Comparison of ENCODE assay signal across 16 cellular contexts in genomic region chr17:16924701-16925440, GRCh38. TPM values are rescaled to one million over a fixed set of nuclear protein-coding genes. Genes with fewer than 3 reads are reported as not detected.
DNase-seq lines count a peak whose midpoint lies in the region; ATAC-seq and TF ChIP-seq lines count a peak whose summit lies in the region.
"Had no signal": no experiment of that assay in that cellular context is flagged by ENCODE, and none has a peak within 500 bp of the region (broad histone marks: within the 10 kb centered on the region; RNA-seq: fewer than 3 reads in every experiment).

No MANE protein-coding gene starts in this region.

- ATAC-seq in lower lobe of right lung (no peak), HG02938 (IDR thresholded peaks at IDR 0.05; ENCODE audit: unreplicated experiment) (no peak), HG03469 (IDR thresholded peaks at IDR 0.05; ENCODE audit: unreplicated experiment) (no peak)

- H3K36me3 ChIP-seq in lower lobe of right lung, result no peaks in the 10 kb centered on the region
- H3K36me3 ChIP-seq in spleen, result peaks cover 0 to 17% (median 0%) of the 10 kb centered on the region in 6 donors

- H3K36me3 Mint-ChIP-seq in activated CD4-positive, alpha-beta memory T cell treated with anti-CD3 and anti-CD28 coated beads for 36 hours, result no peaks in the 10 kb centered on the region
- H3K36me3 Mint-ChIP-seq in activated CD4-positive, alpha-beta memory T cell treated with anti-CD3 and anti-CD28 coated beads, Interleukin-2, amount 10 ng/mL, durations not matched to agents 7 days and 5 days (ENCODE audit: low read depth), result no peaks in the 10 kb centered on the region

- H3K27me3 ChIP-seq in lower lobe of right lung (ENCODE audit: low read depth) (no peaks in the 10 kb centered on the region), spleen (replicated peaks in 1 of 7) (no peaks in the 10 kb centered on the region)

- H3K27me3 Mint-ChIP-seq in activated CD4-positive, alpha-beta memory T cell treated with anti-CD3 and anti-CD28 coated beads for 36 hours, result no peaks in the 10 kb centered on the region
- peaks cover 2% of the 10 kb centered on the region for H3K27me3 Mint-ChIP-seq in activated CD4-positive, alpha-beta memory T cell treated with anti-CD3 and anti-CD28 coated beads, Interleukin-2, amount 10 ng/mL, durations not matched to agents 7 days and 5 days

- no peaks in the 10 kb centered on the region for H3K4me1 Mint-ChIP-seq in activated CD4-positive, alpha-beta memory T cell treated with anti-CD3 and anti-CD28 coated beads for 36 hours (ENCODE audit: low read depth)
- no peaks in the 10 kb centered on the region for H3K4me1 Mint-ChIP-seq in activated CD4-positive, alpha-beta memory T cell treated with anti-CD3 and anti-CD28 coated beads, Interleukin-2, amount 10 ng/mL, durations not matched to agents 7 days and 5 days

- H3K9me3 Mint-ChIP-seq in activated CD4-positive, alpha-beta memory T cell treated with anti-CD3 and anti-CD28 coated beads for 36 hours, result no peaks in the 10 kb centered on the region
- H3K9me3 Mint-ChIP-seq in activated CD4-positive, alpha-beta memory T cell treated with anti-CD3 and anti-CD28 coated beads, Interleukin-2, amount 10 ng/mL, durations not matched to agents 7 days and 5 days, result no peaks in the 10 kb centered on the region
- H3K9me3 Mint-ChIP-seq: H9 had no signal

- H3K27ac ChIP-seq in lower lobe of right lung (no peak overlapping the region), spleen (no peak overlapping the region)
- H3K27ac ChIP-seq: C4-2B had no signal

- no peak for TF ChIP-seq POLR2A in spleen (IDR thresholded peaks at IDR 0.05)

- POLR2A ChIA-PET in activated CD4-positive, alpha-beta memory T cell treated with anti-CD3 and anti-CD28 coated beads for 36 hours (lab: Charles Lee), result no interaction called here
- POLR2A ChIA-PET in activated CD4-positive, alpha-beta memory T cell treated with anti-CD3 and anti-CD28 coated beads, Interleukin-2, amount 10 ng/mL, durations not matched to agents 7 days and 5 days (lab: Charles Lee), result no interaction called here
- POLR2A ChIA-PET in GM10248 (lab: Yijun Ruan, JAX), result no interaction called here

- TF ChIP-seq CTCF in GM10248 (IDR thresholded peaks at IDR 0.05; ENCODE audit: control extremely low read depth, extremely low read depth, low read depth, missing control alignments) (no peak), lower lobe of right lung (IDR thresholded peaks at IDR 0.05) (no peak), spleen (IDR thresholded peaks at IDR 0.05 in 8 of 11, conservative IDR thresholded peaks at IDR 0.05 in 3 of 11) (no peak)

- WGBS in spleen, 5 donors, result 83 to 96% (median 89%) methylated on average over 8 to 10 of the region's 10 CpGs

- H3K9me3 ChIP-seq in lower lobe of right lung (no peaks in the 10 kb centered on the region), spleen (no peaks in the 10 kb centered on the region)

- no peak overlapping the region for H3K27ac Mint-ChIP-seq in activated CD4-positive, alpha-beta memory T cell treated with anti-CD3 and anti-CD28 coated beads for 36 hours
- H3K27ac Mint-ChIP-seq in activated CD4-positive, alpha-beta memory T cell treated with anti-CD3 and anti-CD28 coated beads, Interleukin-2, amount 10 ng/mL, durations not matched to agents 7 days and 5 days, result no peak overlapping the region
- H3K27ac Mint-ChIP-seq: H9 had no signal

- peak; percentile 4 for DNase-seq in activated CD4-positive, alpha-beta memory T cell treated with anti-CD3 and anti-CD28 coated beads for 36 hours
- DNase-seq in activated CD4-positive, alpha-beta memory T cell treated with anti-CD3 and anti-CD28 coated beads, Interleukin-2, amount 10 ng/mL, durations not matched to agents 7 days and 5 days, result no peak
- peak; percentile 13 for DNase-seq in GM10248 (ENCODE audit: extremely low spot score)
- peak; percentile 21 for DNase-seq in lower lobe of right lung
- peak; percentile 64 for DNase-seq in spleen
- no peak for DNase-seq in stimulated activated CD4-positive, alpha-beta T cell treated with anti-CD3 and anti-CD28 coated beads, Interleukin-12 subunit alpha, Interleukin-12 subunit beta, amount 100 ng/mL, for 4 hours
- DNase-seq: COR-L47, NCI-H1417, NCI-H2029, NCI-H510A treated with DMSO at 0.1 percent for 48 hours had no signal

- H3K4me1 ChIP-seq in lower lobe of right lung (no peaks in the 10 kb centered on the region), spleen (no peaks in the 10 kb centered on the region)

- no peak overlapping the region for H3K4me3 Mint-ChIP-seq in activated CD4-positive, alpha-beta memory T cell treated with anti-CD3 and anti-CD28 coated beads for 36 hours
- H3K4me3 Mint-ChIP-seq in activated CD4-positive, alpha-beta memory T cell treated with anti-CD3 and anti-CD28 coated beads, Interleukin-2, amount 10 ng/mL, durations not matched to agents 7 days and 5 days, result no peak overlapping the region
- H3K4me3 Mint-ChIP-seq: H9 had no signal

- no peak overlapping the region for H3K4me3 ChIP-seq in lower lobe of right lung
- H3K4me3 ChIP-seq in spleen, result no peak overlapping the region
- H3K4me3 ChIP-seq: GM12878 had no signal

- intact Hi-C loops in activated CD4-positive, alpha-beta memory T cell treated with anti-CD3 and anti-CD28 coated beads for 36 hours (cut with micrococcal nuclease), result no loop called here
- intact Hi-C loops in lower lobe of right lung (cut with DNase I), result no loop called here
- intact Hi-C loops in spleen (cut with DNase I; ENCODE audit: low total_unique reads), result no loop called here

- CTCF ChIA-PET in activated CD4-positive, alpha-beta memory T cell treated with anti-CD3 and anti-CD28 coated beads for 36 hours (lab: Charles Lee), result no interaction called here
- CTCF ChIA-PET in activated CD4-positive, alpha-beta memory T cell treated with anti-CD3 and anti-CD28 coated beads, Interleukin-2, amount 10 ng/mL, durations not matched to agents 7 days and 5 days (lab: Charles Lee), result no interaction called here
- CTCF ChIA-PET in GM10248 (lab: Yijun Ruan, JAX), result interaction anchor here (1.3 kb wide), 1 partner anchor 9 kb away, joined by 3 read pairs; no protein-coding TSS in a partner anchor

RNA-seq across cellular contexts. Expression of gene TNFRSF13B, which starts 47.0 kb away (rescaled TPM):
- total RNA-seq in activated CD4-positive, alpha-beta memory T cell treated with anti-CD3 and anti-CD28 coated beads for 36 hours, result not detected
- not detected for total RNA-seq in activated CD4-positive, alpha-beta memory T cell treated with anti-CD3 and anti-CD28 coated beads, Interleukin-2, amount 10 ng/mL, durations not matched to agents 7 days and 5 days
- total RNA-seq in lower lobe of right lung (0.27 TPM), spleen (10 to 100 TPM; 25.1 to 52.1 (median 40.4) TPM)
- polyA plus RNA-seq in spleen, result 100 to 1,000 TPM in 2 of 3 donors, 10 to 100 TPM in 1; 65.9 to 142 (median 119) TPM
- total RNA-seq: A172 had no signal

Comparison
In these comparisons a context has a peak if more than half of its experiments do, and no peak if none do; other contexts are left out.
1. DNase-seq: peak in activated CD4-positive, alpha-beta memory T cell treated with anti-CD3 and anti-CD28 coated beads for 36 hours (single experiment), GM10248 (single experiment), lower lobe of right lung (single experiment) and spleen (single experiment); none in activated CD4-positive, alpha-beta memory T cell treated with anti-CD3 and anti-CD28 coated beads, Interleukin-2, amount 10 ng/mL, durations not matched to agents 7 days and 5 days (single experiment) and stimulated activated CD4-positive, alpha-beta T cell treated with anti-CD3 and anti-CD28 coated beads, Interleukin-12 subunit alpha, Interleukin-12 subunit beta, amount 100 ng/mL, for 4 hours (single experiment).
2. RNA of gene TNFRSF13B, which starts 47.0 kb away (total RNA-seq): 25.1 to 52.1 TPM in spleen; 0.27 TPM in lower lobe of right lung (single experiment), not detected in activated CD4-positive, alpha-beta memory T cell treated with anti-CD3 and anti-CD28 coated beads, Interleukin-2, amount 10 ng/mL, durations not matched to agents 7 days and 5 days and not detected in activated CD4-positive, alpha-beta memory T cell treated with anti-CD3 and anti-CD28 coated beads for 36 hours; every median in the first group is over 10 times any median in the second.